15 cellular contexts compared by ENCODE assay signal in the genomic region with DNA sequence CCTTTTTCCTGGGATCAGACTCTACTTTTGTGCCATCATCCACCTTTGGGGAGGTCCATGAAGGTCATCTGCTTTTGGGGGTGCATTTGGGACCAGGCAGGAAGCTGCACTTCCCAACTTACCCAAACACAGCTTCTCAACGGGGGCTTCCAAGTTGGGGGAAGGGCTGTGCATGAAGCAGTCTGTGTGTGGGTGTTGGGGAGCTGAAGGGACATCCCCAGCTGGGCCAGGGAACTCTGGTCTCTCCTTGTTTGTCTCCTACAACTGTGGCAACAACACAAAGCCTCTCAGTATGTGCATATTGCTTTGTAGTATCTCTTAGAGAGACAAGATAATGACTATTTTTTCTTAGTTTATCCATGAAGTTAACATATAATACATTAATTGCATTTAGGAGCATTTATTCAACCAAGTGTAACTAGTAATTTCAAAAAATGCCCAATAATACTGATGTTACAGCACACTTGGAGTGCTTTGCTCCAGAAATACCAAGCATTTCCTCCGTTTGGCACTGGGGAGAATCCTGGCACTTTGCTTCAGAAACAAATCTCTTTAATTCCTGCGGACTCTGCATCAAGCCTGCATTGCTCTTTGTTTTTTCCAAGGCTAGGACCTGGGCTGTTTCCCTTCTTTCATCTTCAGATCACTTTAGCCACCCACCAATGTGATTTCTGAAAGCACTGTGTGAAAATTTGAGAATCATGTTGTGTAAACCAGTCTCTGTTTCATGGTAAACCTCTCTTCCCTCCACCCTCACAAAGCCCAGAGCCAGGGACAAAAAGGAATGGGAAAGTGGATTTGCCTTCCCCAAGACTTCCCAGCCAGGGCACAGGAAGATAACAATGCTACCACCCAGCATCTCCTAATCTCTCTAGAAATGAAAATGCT.
DNase-seq lines count a peak whose midpoint lies in the region; ATAC-seq and TF ChIP-seq lines count a peak whose summit lies in the region.
"Had no signal": no experiment of that assay in that cellular context is flagged by ENCODE, and none has a peak within 500 bp of the region (broad histone marks: within the 10 kb centered on the region; RNA-seq: fewer than 3 reads in every experiment).

No MANE protein-coding gene starts in this region.

- H3K27ac ChIP-seq in mammary epithelial cell (ENCODE audit: insufficient read depth, low read depth, low read length) = no peak overlapping the region
- H3K27ac ChIP-seq in iPS-20b (ENCODE audit: low read length) = no peak overlapping the region
- H3K27ac ChIP-seq in thoracic aorta = peak overlapping the region; percentile 18 to 45
- H3K27ac ChIP-seq: right lobe of liver had no signal

- H3K4me3 ChIP-seq in mammary epithelial cell (replicated peaks in 1 of 3; ENCODE audit: insufficient read depth in 1 of 3, low read depth in 2 of 3, low read length in 3 of 3) (no peak overlapping the region), iPS-20b (ENCODE audit: low read length) (peak overlapping the region; percentile 41; the same call in 1 of the 2 replicates), thoracic aorta (peak overlapping the region; percentile 17)
- H3K4me3 ChIP-seq: right lobe of liver had no signal

- no peak overlapping the region for H2AFZ ChIP-seq in mammary epithelial cell (ENCODE audit: low read depth, low read length)

- no peak for TF ChIP-seq CTCF in mammary epithelial cell (conservative IDR thresholded peaks at IDR 0.05 in 1 of 2, IDR thresholded peaks at IDR 0.05 in 1 of 2; ENCODE audit: extremely low read depth in 1 of 2, insufficient read depth in 1 of 2, low read depth in 1 of 2, low read length in 2 of 2)
- TF ChIP-seq CTCF in MCF 10A (IDR thresholded peaks at IDR 0.05; ENCODE audit: unreplicated experiment) = no peak
- TF ChIP-seq CTCF in WTC11 (IDR thresholded peaks at IDR 0.05) = no peak
- no peak for TF ChIP-seq CTCF in thoracic aorta (IDR thresholded peaks at IDR 0.05)

- no peaks in the 10 kb centered on the region for H3K27me3 ChIP-seq in mammary epithelial cell (ENCODE audit: insufficient read depth, low read length)
- no peaks in the 10 kb centered on the region for H3K27me3 ChIP-seq in iPS-20b (ENCODE audit: insufficient read depth, low read length)
- H3K27me3 ChIP-seq in thoracic aorta (replicated peaks; ENCODE audit: insufficient read depth) = no peaks in the 10 kb centered on the region
- H3K27me3 ChIP-seq: right lobe of liver had no signal

- dilution Hi-C loops in mammary epithelial cell (cut with HindIII; ENCODE audit: low sequenced_read_pairs) = no loop called here

- ATAC-seq in WTC11 (peak; percentile 71), thoracic aorta (ENCODE audit: insufficient number of reproducible peaks, low FRiP score, low read depth) (no peak)
- ATAC-seq: right lobe of liver, T-cell had no signal

- H3K79me2 ChIP-seq in mammary epithelial cell (ENCODE audit: insufficient read depth, low read length) = no peaks in the 10 kb centered on the region

- H3K36me3 Mint-ChIP-seq in MCF 10A (ENCODE audit: insufficient read depth, unreplicated experiment) = no peaks in the 10 kb centered on the region
- peaks cover 9% of the 10 kb centered on the region; the same call in 1 of the 2 replicates for H3K36me3 Mint-ChIP-seq in WTC11
- H3K36me3 Mint-ChIP-seq in activated CD4-positive, alpha-beta memory T cell treated with anti-CD3 and anti-CD28 coated beads for 36 hours = no peaks in the 10 kb centered on the region
- H3K36me3 Mint-ChIP-seq: stimulated activated naive B cell treated with anti-CD40 and anti-IgM and Interleukin-4, amounts not matched to agents 10 μg/mL and 1 μg/mL and 100 μg/mL, for 72 hours; T-cell had no signal

- DNase-seq in mammary epithelial cell (no peak), MCF 10A (ENCODE audit: unreplicated experiment) (no peak), WTC11 (ENCODE audit: low spot score) (no peak), thoracic aorta (ENCODE audit: low spot score) (no peak), pons (ENCODE audit: low spot score) (no peak)
- no peak for DNase-seq in activated CD4-positive, alpha-beta memory T cell treated with anti-CD3 and anti-CD28 coated beads for 36 hours
- DNase-seq in stimulated activated CD4-positive, alpha-beta T cell treated with anti-CD3 and anti-CD28 coated beads, Interleukin-2, amount 100 ng/mL, for 48 hours = no peak
- DNase-seq: amniotic stem cell; Calu3; Kasumi-1; nephron progenitor cell; right lobe of liver; stimulated activated naive B cell treated with anti-CD40 and anti-IgM and Interleukin-4, amounts not matched to agents 10 μg/mL and 1 μg/mL and 100 μg/mL, for 72 hours; T-cell had no signal

- 32% methylated on average over 3 of the region's 3 CpGs for WGBS in mammary epithelial cell (ENCODE audit: low coverage, missing lambda C conversion rate)

- H3K9ac ChIP-seq in mammary epithelial cell (ENCODE audit: insufficient read depth, low read length) = no peak overlapping the region
- H3K9ac ChIP-seq in iPS-20b (ENCODE audit: low read depth, low read length) = peak overlapping the region; percentile 5; the same call in 1 of the 2 replicates

- CTCF ChIA-PET in mammary epithelial cell (lab: Charles Lee; ENCODE audit: low non-redundant PET) = no interaction called here
- CTCF ChIA-PET in MCF 10A (lab: Yijun Ruan, JAX) = no interaction called here
- CTCF ChIA-PET in WTC11 (lab: Charles Lee) = interaction anchor here (1.1 to 1.3 kb wide), 2 partner anchors 62 to 87 kb away, joined by 4 read pairs; no protein-coding TSS in a partner anchor
- CTCF ChIA-PET in activated CD4-positive, alpha-beta memory T cell treated with anti-CD3 and anti-CD28 coated beads for 36 hours (lab: Charles Lee) = no interaction called here

- H3K4me1 ChIP-seq in mammary epithelial cell (ENCODE audit: insufficient read depth, low read length) (peaks cover 36% of the 10 kb centered on the region), iPS-20b (ENCODE audit: insufficient read depth, low read length) (peaks cover 18% of the 10 kb centered on the region; the same call in 1 of the 2 replicates), thoracic aorta (ENCODE audit: control insufficient read depth in 1 of 2, low read depth in 2 of 2) (peaks cover 0 to 19% of the 10 kb centered on the region in 2 donors)
- H3K4me1 ChIP-seq: right lobe of liver had no signal

- intact Hi-C loops in mammary epithelial cell (cut with micrococcal nuclease) (no loop called here), MCF 10A (cut with micrococcal nuclease) (no loop called here)
- intact Hi-C loops in activated CD4-positive, alpha-beta memory T cell treated with anti-CD3 and anti-CD28 coated beads for 36 hours (cut with micrococcal nuclease) = loop anchor here (1.0 kb wide), 1 partner anchor 17 kb away; no protein-coding TSS in a partner anchor

- in situ Hi-C loops in mammary epithelial cell (cut with MboI; ENCODE audit: low sequenced_read_pairs in 2 of 2) = no loop called here

- H4K20me1 ChIP-seq in mammary epithelial cell (ENCODE audit: insufficient read depth, low read length) = no peaks in the 10 kb centered on the region

- H3K4me1 Mint-ChIP-seq in MCF 10A (ENCODE audit: insufficient read depth, unreplicated experiment) (peaks cover 22% of the 10 kb centered on the region), WTC11 (peaks cover 31% of the 10 kb centered on the region)
- peaks cover 7% of the 10 kb centered on the region for H3K4me1 Mint-ChIP-seq in activated CD4-positive, alpha-beta memory T cell treated with anti-CD3 and anti-CD28 coated beads for 36 hours (ENCODE audit: low read depth)
- H3K4me1 Mint-ChIP-seq: T-cell had no signal

- peak overlapping the region; percentile 11 for H3K4me2 ChIP-seq in mammary epithelial cell (ENCODE audit: insufficient read depth, low read depth, low read length)

- no peaks in the 10 kb centered on the region for H3K36me3 ChIP-seq in mammary epithelial cell (ENCODE audit: insufficient read depth, low read length)
- H3K36me3 ChIP-seq in iPS-20b (ENCODE audit: insufficient read depth, low read depth, low read length) = no peaks in the 10 kb centered on the region
- no peaks in the 10 kb centered on the region for H3K36me3 ChIP-seq in thoracic aorta
- H3K36me3 ChIP-seq: right lobe of liver had no signal

- POLR2A ChIA-PET in MCF 10A (lab: Yijun Ruan, JAX) = interaction anchor here (0.5 to 1.4 kb wide), 2 partner anchors 94 to 126 kb away, joined by 3 read pairs; a partner anchor contains a TSS
- POLR2A ChIA-PET in WTC11 (lab: Charles Lee) = no interaction called here
- POLR2A ChIA-PET in activated CD4-positive, alpha-beta memory T cell treated with anti-CD3 and anti-CD28 coated beads for 36 hours (lab: Charles Lee) = no interaction called here

- no peaks in the 10 kb centered on the region for H3K9me3 ChIP-seq in mammary epithelial cell (replicated peaks; ENCODE audit: insufficient read depth, low read length)
- peaks cover 3% of the 10 kb centered on the region for H3K9me3 ChIP-seq in iPS-20b (ENCODE audit: insufficient read depth, low read depth, low read length)
- peaks cover 3% of the 10 kb centered on the region for H3K9me3 ChIP-seq in thoracic aorta

- H3K27me3 Mint-ChIP-seq in MCF 10A (ENCODE audit: insufficient read depth, unreplicated experiment) (no peaks in the 10 kb centered on the region), WTC11 (ENCODE audit: low read depth) (no peaks in the 10 kb centered on the region)
- peaks cover 2% of the 10 kb centered on the region for H3K27me3 Mint-ChIP-seq in activated CD4-positive, alpha-beta memory T cell treated with anti-CD3 and anti-CD28 coated beads for 36 hours

- H3K27ac Mint-ChIP-seq in MCF 10A (ENCODE audit: low read depth, unreplicated experiment) (no peak overlapping the region), WTC11 (peak overlapping the region; percentile 33)
- no peak overlapping the region for H3K27ac Mint-ChIP-seq in activated CD4-positive, alpha-beta memory T cell treated with anti-CD3 and anti-CD28 coated beads for 36 hours
- H3K27ac Mint-ChIP-seq: nephron progenitor cell; stimulated activated naive B cell treated with anti-CD40 and anti-IgM and Interleukin-4, amounts not matched to agents 10 μg/mL and 1 μg/mL and 100 μg/mL, for 72 hours; T-cell had no signal

- BruUV-seq in mammary epithelial cell (replicated peaks; lab: Mats Ljungman, UMichigan) (no TSS peak), MCF 10A (replicated peaks; lab: Mats Ljungman, UMichigan) (no TSS peak)

- H3K4me3 Mint-ChIP-seq in MCF 10A (ENCODE audit: unreplicated experiment) (no peak overlapping the region), WTC11 (no peak overlapping the region)
- no peak overlapping the region for H3K4me3 Mint-ChIP-seq in activated CD4-positive, alpha-beta memory T cell treated with anti-CD3 and anti-CD28 coated beads for 36 hours
- H3K4me3 Mint-ChIP-seq: nephron progenitor cell; stimulated activated naive B cell treated with anti-CD40 and anti-IgM and Interleukin-4, amounts not matched to agents 10 μg/mL and 1 μg/mL and 100 μg/mL, for 72 hours; T-cell had no signal

- H3K9me3 Mint-ChIP-seq in MCF 10A (ENCODE audit: unreplicated experiment) = no peaks in the 10 kb centered on the region
- H3K9me3 Mint-ChIP-seq in WTC11 = peaks cover 18% of the 10 kb centered on the region
- H3K9me3 Mint-ChIP-seq in activated CD4-positive, alpha-beta memory T cell treated with anti-CD3 and anti-CD28 coated beads for 36 hours = peaks cover 2% of the 10 kb centered on the region
- H3K9me3 Mint-ChIP-seq: stimulated activated naive B cell treated with anti-CD40 and anti-IgM and Interleukin-4, amounts not matched to agents 10 μg/mL and 1 μg/mL and 100 μg/mL, for 72 hours had no signal

TF ChIP-seq in WTC11, 78 proteins besides CTCF, POLR2A, EP300 and RAD21 (continues in another document):
- no peak for TF ChIP-seq ELF4 (CRISPR knock-in tag; IDR thresholded peaks at IDR 0.05; ENCODE audit: low read depth)

Comparison
In these comparisons a context has a peak if more than half of its experiments do, and no peak if none do; other contexts are left out.
1. H3K27ac ChIP-seq: peak in thoracic aorta (2 of 2); none in mammary epithelial cell (single experiment) and iPS-20b (single experiment).
2. H3K4me3 ChIP-seq: peak in iPS-20b (single experiment) and thoracic aorta (single experiment); none in mammary epithelial cell (0 of 3).